Comparison of ENCODE assay signal across 12 cellular contexts in the genomic region with DNA sequence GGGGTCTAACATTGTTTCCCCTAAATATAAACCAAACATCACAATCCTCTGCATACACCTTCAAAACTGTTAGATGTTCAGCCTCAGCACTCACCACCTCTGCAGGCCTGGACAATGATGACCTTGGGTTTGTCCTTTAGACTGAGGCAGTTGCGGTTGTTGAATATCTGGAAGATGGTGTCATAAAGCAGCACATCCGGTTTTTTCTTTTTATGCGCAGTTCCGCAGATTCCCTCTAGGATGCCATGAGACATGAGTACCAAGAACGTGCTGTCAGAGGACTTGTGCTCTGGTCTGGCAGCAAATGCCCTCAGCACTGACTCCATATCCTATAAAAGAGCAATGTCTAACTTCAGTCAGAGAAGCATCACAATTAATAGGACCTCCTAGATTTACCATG. TPM values are rescaled to one million over a fixed set of nuclear protein-coding genes. Genes with fewer than 3 reads are reported as not detected.
DNase-seq lines count a peak whose midpoint lies in the region; ATAC-seq and TF ChIP-seq lines count a peak whose summit lies in the region.
"Had no signal": no experiment of that assay in that cellular context is flagged by ENCODE, and none has a peak within 500 bp of the region (broad histone marks: within the 10 kb centered on the region; RNA-seq: fewer than 3 reads in every experiment).

No MANE protein-coding gene starts in this region.

- intact Hi-C loops in Calu3 (cut with micrococcal nuclease; ENCODE audit: unreplicated experiment), result no loop called here

- POLR2A ChIA-PET in RWPE1 (lab: Yijun Ruan, JAX; ENCODE audit: low non-redundant PET), result no interaction called here

- no peak overlapping the region for H3K27ac ChIP-seq in RWPE1

- H3K4me1 Mint-ChIP-seq in Calu3 (ENCODE audit: low read depth, unreplicated experiment), result peaks cover 23% of the 10 kb centered on the region
- H3K4me1 Mint-ChIP-seq: brain had no signal

- H3K36me3 Mint-ChIP-seq in Calu3 (ENCODE audit: insufficient read depth, unreplicated experiment), result peaks cover 5% of the 10 kb centered on the region
- H3K36me3 Mint-ChIP-seq: brain had no signal

- CTCF ChIA-PET in Calu3 (lab: Charles Lee) (no interaction called here), RWPE1 (lab: Yijun Ruan, JAX) (interaction anchor here (0.6 kb wide), 1 partner anchor 22 kb away, joined by 3 read pairs; no protein-coding TSS in a partner anchor)

- DNase-seq in Calu3 (peak; percentile 23), RWPE1 (ENCODE audit: low spot score) (peak; percentile 2), iris pigment epithelial cell (ENCODE audit: low read depth) (peak; percentile 19), superior temporal gyrus (ENCODE audit: extremely low spot score) (no peak)
- DNase-seq: NCI-H524 treated with DMSO at 0.1 percent for 48 hours had no signal

- TF ChIP-seq CTCF in Calu3 (IDR thresholded peaks at IDR 0.05; ENCODE audit: unreplicated experiment) (no peak), RWPE1 (conservative IDR thresholded peaks at IDR 0.05; ENCODE audit: low read depth) (no peak)

- H3K27ac Mint-ChIP-seq in Calu3 (ENCODE audit: unreplicated experiment), result no peak overlapping the region
- H3K27ac Mint-ChIP-seq: brain had no signal

- no peaks in the 10 kb centered on the region for H3K27me3 Mint-ChIP-seq in Calu3 (ENCODE audit: unreplicated experiment)
- H3K27me3 Mint-ChIP-seq: T-helper 17 cell had no signal

- BruUV-seq in Calu3 (replicated peaks; lab: Mats Ljungman, UMichigan), result no TSS peak

- H3K4me3 Mint-ChIP-seq in Calu3 (ENCODE audit: low read depth, unreplicated experiment), result no peak overlapping the region
- H3K4me3 Mint-ChIP-seq: brain, T-helper 17 cell had no signal

- ATAC-seq in GM18517 (IDR thresholded peaks at IDR 0.05; ENCODE audit: unreplicated experiment) (peak; percentile 16), GM18873 (IDR thresholded peaks at IDR 0.05; ENCODE audit: low FRiP score, unreplicated experiment) (no peak), HG03045 (IDR thresholded peaks at IDR 0.05; ENCODE audit: unreplicated experiment) (no peak)

- peaks cover 4% of the 10 kb centered on the region for H3K9me3 Mint-ChIP-seq in Calu3 (ENCODE audit: low read depth, unreplicated experiment)

RNA-seq across cellular contexts. Expression of gene CASP5, which starts 22.8 kb away (rescaled TPM):
- total RNA-seq in Calu3 (2022), result not detected in 2 replicates
- total RNA-seq: lung microvascular endothelial cell, renal cortical epithelial cell, T-helper 17 cell had no signal

RNA-seq across cellular contexts. Expression of gene CASP4, which starts 31.8 kb away (rescaled TPM):
- total RNA-seq in Calu3 (2022), result 53.1 and 67.7 TPM in 2 replicates

RNA-seq across cellular contexts. Expression of gene CASP1, which starts 34.8 kb away (rescaled TPM):
- 10.1 and 13.5 TPM in 2 replicates for total RNA-seq in Calu3 (2022)

RNA-seq across cellular contexts. Expression of gene CARD16, which starts 45.0 kb away (rescaled TPM):
- 8.8 and 13.0 TPM in 2 replicates for total RNA-seq in Calu3 (2022)
